Comparison of ENCODE assay signal across 1 cellular context in the genomic region with DNA sequence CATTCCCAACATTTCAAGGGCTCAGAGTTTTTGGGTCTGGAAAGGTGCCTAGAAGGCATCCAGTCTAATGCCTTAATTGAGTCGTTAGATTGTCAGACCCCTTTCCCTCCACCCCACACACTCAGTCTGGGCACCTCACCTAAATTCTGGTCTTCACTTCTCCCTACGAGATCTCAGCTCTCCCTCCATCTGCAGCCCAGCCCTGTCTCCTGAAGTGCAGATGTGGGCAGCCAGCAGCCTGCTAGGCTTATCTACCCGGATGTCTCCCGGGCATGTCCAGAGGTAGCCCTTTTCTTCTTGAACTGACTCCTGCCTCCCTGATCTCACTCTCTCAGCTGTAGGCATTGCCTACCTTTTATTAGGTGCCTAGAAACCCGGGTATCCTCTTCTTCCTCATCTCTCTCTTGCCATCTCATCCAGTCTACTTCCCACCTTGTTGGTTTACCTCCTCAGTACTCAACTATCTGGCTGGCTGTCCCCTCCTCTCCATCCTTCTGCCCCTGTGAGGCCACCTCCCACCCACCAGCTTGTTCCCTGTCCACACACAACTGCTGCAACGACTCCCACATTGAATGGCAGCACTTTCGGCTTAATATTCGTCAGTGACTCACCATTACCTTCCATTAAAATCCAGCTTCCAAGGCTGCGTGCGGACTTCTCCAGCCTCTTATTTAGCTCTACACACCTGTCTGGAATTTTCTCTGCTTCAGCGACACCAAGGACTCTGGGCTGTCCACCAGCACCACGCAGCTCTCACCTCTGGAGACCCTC.
TF ChIP-seq lines count a peak whose summit lies in the region.

No MANE protein-coding gene starts in this region.

TF ChIP-seq in HCT116, 20 proteins besides CTCF, POLR2A, EP300 and RAD21 (continued from another document):
- TF ChIP-seq, protein P1, sequence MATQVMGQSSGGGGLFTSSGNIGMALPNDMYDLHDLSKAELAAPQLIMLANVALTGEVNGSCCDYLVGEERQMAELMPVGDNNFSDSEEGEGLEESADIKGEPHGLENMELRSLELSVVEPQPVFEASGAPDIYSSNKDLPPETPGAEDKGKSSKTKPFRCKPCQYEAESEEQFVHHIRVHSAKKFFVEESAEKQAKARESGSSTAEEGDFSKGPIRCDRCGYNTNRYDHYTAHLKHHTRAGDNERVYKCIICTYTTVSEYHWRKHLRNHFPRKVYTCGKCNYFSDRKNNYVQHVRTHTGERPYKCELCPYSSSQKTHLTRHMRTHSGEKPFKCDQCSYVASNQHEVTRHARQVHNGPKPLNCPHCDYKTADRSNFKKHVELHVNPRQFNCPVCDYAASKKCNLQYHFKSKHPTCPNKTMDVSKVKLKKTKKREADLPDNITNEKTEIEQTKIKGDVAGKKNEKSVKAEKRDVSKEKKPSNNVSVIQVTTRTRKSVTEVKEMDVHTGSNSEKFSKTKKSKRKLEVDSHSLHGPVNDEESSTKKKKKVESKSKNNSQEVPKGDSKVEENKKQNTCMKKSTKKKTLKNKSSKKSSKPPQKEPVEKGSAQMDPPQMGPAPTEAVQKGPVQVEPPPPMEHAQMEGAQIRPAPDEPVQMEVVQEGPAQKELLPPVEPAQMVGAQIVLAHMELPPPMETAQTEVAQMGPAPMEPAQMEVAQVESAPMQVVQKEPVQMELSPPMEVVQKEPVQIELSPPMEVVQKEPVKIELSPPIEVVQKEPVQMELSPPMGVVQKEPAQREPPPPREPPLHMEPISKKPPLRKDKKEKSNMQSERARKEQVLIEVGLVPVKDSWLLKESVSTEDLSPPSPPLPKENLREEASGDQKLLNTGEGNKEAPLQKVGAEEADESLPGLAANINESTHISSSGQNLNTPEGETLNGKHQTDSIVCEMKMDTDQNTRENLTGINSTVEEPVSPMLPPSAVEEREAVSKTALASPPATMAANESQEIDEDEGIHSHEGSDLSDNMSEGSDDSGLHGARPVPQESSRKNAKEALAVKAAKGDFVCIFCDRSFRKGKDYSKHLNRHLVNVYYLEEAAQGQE (IDR thresholded peaks at IDR 0.05; ENCODE audit: low read depth), result no peak
- TF ChIP-seq ZNF274 (IDR thresholded peaks at IDR 0.05; ENCODE audit: low read depth, low read length) (no peak), JUND (IDR thresholded peaks at IDR 0.05) (no peak), ELF1 (IDR thresholded peaks at IDR 0.05; ENCODE audit: borderline replicate concordance, low read depth) (no peak), YY1 (IDR thresholded peaks at IDR 0.05; ENCODE audit: extremely low read depth, insufficient replicate concordance, low read depth, low read length) (no peak), SRF (IDR thresholded peaks at IDR 0.05; ENCODE audit: low read depth) (no peak), TCF7L2 (IDR thresholded peaks at IDR 0.05; ENCODE audit: borderline replicate concordance, extremely low read depth, insufficient read depth, insufficient read length) (no peak), FOSL1 (IDR thresholded peaks at IDR 0.05; ENCODE audit: low read depth) (no peak), CBX3 (IDR thresholded peaks at IDR 0.05; ENCODE audit: low read depth) (no peak), POLR2AphosphoS5 (IDR thresholded peaks at IDR 0.05; ENCODE audit: low read depth, low read length) (no peak)
- TF ChIP-seq, protein P2, sequence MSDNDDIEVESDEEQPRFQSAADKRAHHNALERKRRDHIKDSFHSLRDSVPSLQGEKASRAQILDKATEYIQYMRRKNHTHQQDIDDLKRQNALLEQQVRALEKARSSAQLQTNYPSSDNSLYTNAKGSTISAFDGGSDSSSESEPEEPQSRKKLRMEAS (IDR thresholded peaks at IDR 0.05), result no peak
- TF ChIP-seq, protein P3, sequence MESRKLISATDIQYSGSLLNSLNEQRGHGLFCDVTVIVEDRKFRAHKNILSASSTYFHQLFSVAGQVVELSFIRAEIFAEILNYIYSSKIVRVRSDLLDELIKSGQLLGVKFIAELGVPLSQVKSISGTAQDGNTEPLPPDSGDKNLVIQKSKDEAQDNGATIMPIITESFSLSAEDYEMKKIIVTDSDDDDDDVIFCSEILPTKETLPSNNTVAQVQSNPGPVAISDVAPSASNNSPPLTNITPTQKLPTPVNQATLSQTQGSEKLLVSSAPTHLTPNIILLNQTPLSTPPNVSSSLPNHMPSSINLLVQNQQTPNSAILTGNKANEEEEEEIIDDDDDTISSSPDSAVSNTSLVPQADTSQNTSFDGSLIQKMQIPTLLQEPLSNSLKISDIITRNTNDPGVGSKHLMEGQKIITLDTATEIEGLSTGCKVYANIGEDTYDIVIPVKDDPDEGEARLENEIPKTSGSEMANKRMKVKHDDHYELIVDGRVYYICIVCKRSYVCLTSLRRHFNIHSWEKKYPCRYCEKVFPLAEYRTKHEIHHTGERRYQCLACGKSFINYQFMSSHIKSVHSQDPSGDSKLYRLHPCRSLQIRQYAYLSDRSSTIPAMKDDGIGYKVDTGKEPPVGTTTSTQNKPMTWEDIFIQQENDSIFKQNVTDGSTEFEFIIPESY (IDR thresholded peaks at IDR 0.05; ENCODE audit: extremely low read depth, insufficient replicate concordance, low read length), result no peak
- TF ChIP-seq, protein P4, sequence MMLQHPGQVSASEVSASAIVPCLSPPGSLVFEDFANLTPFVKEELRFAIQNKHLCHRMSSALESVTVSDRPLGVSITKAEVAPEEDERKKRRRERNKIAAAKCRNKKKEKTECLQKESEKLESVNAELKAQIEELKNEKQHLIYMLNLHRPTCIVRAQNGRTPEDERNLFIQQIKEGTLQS (IDR thresholded peaks at IDR 0.05), result no peak
